Comparison of ENCODE assay signal across 1 cellular context in genomic region chr5:150172147-150172546, GRCh38.
TF ChIP-seq lines count a peak whose summit lies in the region.

No MANE protein-coding gene starts in this region.

TF ChIP-seq in K562, 482 proteins besides CTCF, POLR2A, EP300 and RAD21:
- TF ChIP-seq ZFP36 (IDR thresholded peaks at IDR 0.05; ENCODE audit: low read depth, low read length, partially characterized antibody) (peak; percentile 82), XRCC3 (IDR thresholded peaks at IDR 0.05) (no peak)
TF ChIP-seq in K562: peak in this region for 1.
